In genomic region chr9:76644171-76644570, GRCh38 we compare ENCODE assay signal across 16 cellular contexts.
DNase-seq lines count a peak whose midpoint lies in the region; ATAC-seq lines count a peak whose summit lies in the region.
"Had no signal": no experiment of that assay in that cellular context is flagged by ENCODE, and none has a peak within 500 bp of the region (broad histone marks: within the 10 kb centered on the region; RNA-seq: fewer than 3 reads in every experiment).

No MANE protein-coding gene starts in this region.

- H3K23ac ChIP-seq in mesendoderm (ENCODE audit: low read length): no peak overlapping the region

- no peaks in the 10 kb centered on the region for H3K27me3 ChIP-seq in mesendoderm (ENCODE audit: insufficient read depth, low read length, poor library complexity)

- H3K9me3 Mint-ChIP-seq in stimulated activated effector memory CD8-positive, alpha-beta T cell treated with anti-CD3 and anti-CD28 coated beads, Interleukin-12 subunit alpha, Interleukin-12 subunit beta, amount 100 ng/mL, for 72 hours: no peaks in the 10 kb centered on the region
- H3K9me3 Mint-ChIP-seq: activated naive CD4-positive, alpha-beta T cell treated with anti-CD3 and anti-CD28 coated beads, Interleukin-2, amount 10 ng/mL, durations not matched to agents 7 days and 5 days had no signal

- H3K36me3 Mint-ChIP-seq in stimulated activated effector memory CD8-positive, alpha-beta T cell treated with anti-CD3 and anti-CD28 coated beads, Interleukin-12 subunit alpha, Interleukin-12 subunit beta, amount 100 ng/mL, for 72 hours: no peaks in the 10 kb centered on the region
- H3K36me3 Mint-ChIP-seq: activated naive CD4-positive, alpha-beta T cell treated with anti-CD3 and anti-CD28 coated beads, Interleukin-2, amount 10 ng/mL, durations not matched to agents 7 days and 5 days had no signal

- no peak overlapping the region for H3K4me3 ChIP-seq in mesendoderm (ENCODE audit: low read length)
- H3K4me3 ChIP-seq: mucosa of descending colon had no signal

- H3K27ac Mint-ChIP-seq in stimulated activated effector memory CD8-positive, alpha-beta T cell treated with anti-CD3 and anti-CD28 coated beads, Interleukin-12 subunit alpha, Interleukin-12 subunit beta, amount 100 ng/mL, for 72 hours: no peak overlapping the region
- H3K27ac Mint-ChIP-seq: activated naive CD4-positive, alpha-beta T cell treated with anti-CD3 and anti-CD28 coated beads, Interleukin-2, amount 10 ng/mL, durations not matched to agents 7 days and 5 days had no signal

- H3K79me1 ChIP-seq in mesendoderm (ENCODE audit: low read length): no peaks in the 10 kb centered on the region

- H3K18ac ChIP-seq in mesendoderm (ENCODE audit: low read length): no peak overlapping the region

- H4K8ac ChIP-seq in mesendoderm (ENCODE audit: low read depth, low read length): no peak overlapping the region

- no peaks in the 10 kb centered on the region for H3K79me2 ChIP-seq in mesendoderm (ENCODE audit: control insufficient read depth, insufficient read depth, low read length)

- DNase-seq in mesendoderm (no peak), NCI-H187 treated with DMSO at 0.1 percent for 48 hours (lab: John Stamatoyannopoulos, UW) (no peak), cerebellar cortex (ENCODE audit: low spot score) (no peak), DMS 273 treated with DMSO at 0.1 percent for 48 hours (lab: John Stamatoyannopoulos, UW) (no peak)
- DNase-seq in stimulated activated effector memory CD8-positive, alpha-beta T cell treated with anti-CD3 and anti-CD28 coated beads, Interleukin-12 subunit alpha, Interleukin-12 subunit beta, amount 100 ng/mL, for 72 hours (ENCODE audit: low spot score in 2 of 2): no peak
- DNase-seq: activated naive CD4-positive, alpha-beta T cell treated with anti-CD3 and anti-CD28 coated beads, Interleukin-2, amount 10 ng/mL, durations not matched to agents 7 days and 5 days; islet precursor cell; KG1; mucosa of descending colon; NCI-H2029; NCI-H82; stimulated activated CD4-positive, alpha-beta T cell treated with anti-CD3 and anti-CD28 coated beads, Interleukin-2, amount 100 ng/mL, for 48 hours; stimulated activated naive CD4-positive, alpha-beta T cell treated with Interleukin-2 at 50 U/mL for 16 hours had no signal

- no peaks in the 10 kb centered on the region for H3K36me3 ChIP-seq in mesendoderm (ENCODE audit: control insufficient read depth, insufficient read depth, low read length)

- peak; percentile 18 for ATAC-seq in GM18867 (IDR thresholded peaks at IDR 0.05; ENCODE audit: unreplicated experiment)
- ATAC-seq in GM21786 (IDR thresholded peaks at IDR 0.05; ENCODE audit: unreplicated experiment): peak; percentile 10
- ATAC-seq in HG03175 (IDR thresholded peaks at IDR 0.05; ENCODE audit: unreplicated experiment): peak; percentile 10
- no peak for ATAC-seq in stimulated activated effector memory CD8-positive, alpha-beta T cell treated with anti-CD3 and anti-CD28 coated beads, Interleukin-12 subunit alpha, Interleukin-12 subunit beta, amount 100 ng/mL, for 72 hours

- no peak overlapping the region for H2BK15ac ChIP-seq in mesendoderm (replicated peaks; ENCODE audit: low read depth)

- no peaks in the 10 kb centered on the region for H3K4me1 Mint-ChIP-seq in stimulated activated effector memory CD8-positive, alpha-beta T cell treated with anti-CD3 and anti-CD28 coated beads, Interleukin-12 subunit alpha, Interleukin-12 subunit beta, amount 100 ng/mL, for 72 hours
- H3K4me1 Mint-ChIP-seq: activated naive CD4-positive, alpha-beta T cell treated with anti-CD3 and anti-CD28 coated beads, Interleukin-2, amount 10 ng/mL, durations not matched to agents 7 days and 5 days had no signal

- no peak overlapping the region for H2BK120ac ChIP-seq in mesendoderm (ENCODE audit: low read depth, low read length)

- no peak overlapping the region for H3K4me3 Mint-ChIP-seq in stimulated activated effector memory CD8-positive, alpha-beta T cell treated with anti-CD3 and anti-CD28 coated beads, Interleukin-12 subunit alpha, Interleukin-12 subunit beta, amount 100 ng/mL, for 72 hours
- H3K4me3 Mint-ChIP-seq: activated naive CD4-positive, alpha-beta T cell treated with anti-CD3 and anti-CD28 coated beads, Interleukin-2, amount 10 ng/mL, durations not matched to agents 7 days and 5 days had no signal

- H3K4ac ChIP-seq in mesendoderm (ENCODE audit: low read depth, low read length): no peak overlapping the region

- H3K56ac ChIP-seq in mesendoderm (ENCODE audit: low read length): peak overlapping the region; percentile 0

- no peak overlapping the region for H3K27ac ChIP-seq in mesendoderm (ENCODE audit: low read depth, low read length)

- WGBS in mesendoderm (ENCODE audit: extremely low coverage, insufficient coverage, low lambda C conversion rate): no CpG with 5 or more reads among the region's 4 CpGs

- no peak overlapping the region for H2BK5ac ChIP-seq in mesendoderm (ENCODE audit: low read length)

- H4K5ac ChIP-seq in mesendoderm (ENCODE audit: low read length): no peak overlapping the region

- no peak overlapping the region for H2AK5ac ChIP-seq in mesendoderm (ENCODE audit: low read length)

- peaks cover 13% of the 10 kb centered on the region for H3K4me1 ChIP-seq in mesendoderm (ENCODE audit: control insufficient read depth, low read depth, low read length)

- no peak overlapping the region for H3K4me2 ChIP-seq in mesendoderm (ENCODE audit: low read length)

- H3K9ac ChIP-seq in mesendoderm (ENCODE audit: low read length): no peak overlapping the region
